In the genomic region with DNA sequence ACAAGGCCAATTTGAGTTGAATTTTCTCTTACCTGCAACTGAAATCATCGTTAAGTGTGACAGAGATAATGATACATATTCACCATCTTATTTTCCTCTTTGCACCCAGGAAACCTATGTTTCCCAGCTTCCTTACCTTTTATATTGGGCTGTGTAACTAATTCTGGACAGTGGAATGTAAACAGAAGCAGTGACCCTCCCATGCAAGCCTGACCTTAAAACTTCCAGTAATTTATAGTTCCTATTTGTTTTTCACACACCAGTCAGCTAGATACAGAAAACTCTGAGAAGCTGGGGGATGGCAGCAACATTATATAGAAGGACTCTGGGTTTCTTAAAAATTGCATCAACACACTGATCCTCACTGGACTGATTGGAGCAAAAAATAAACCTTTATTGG, we compare ENCODE assay signal across 20 cellular contexts.
"Had no signal": no experiment of that assay in that cellular context is flagged by ENCODE, and none has a peak within 500 bp of the region (broad histone marks: within the 10 kb centered on the region; RNA-seq: fewer than 3 reads in every experiment).

No MANE protein-coding gene starts in this region.

- H3K9me3 ChIP-seq: gastrocnemius medialis, left lung, tibial nerve had no signal

- H3K27me3 ChIP-seq: brain microvascular endothelial cell, gastrocnemius medialis, left lung, right atrium auricular region, tibial nerve had no signal

- H3K4me3 ChIP-seq: gastrocnemius medialis, left lung, right atrium auricular region, tibial nerve had no signal

- H3K36me3 ChIP-seq: brain microvascular endothelial cell, gastrocnemius medialis, left lung, right atrium auricular region, tibial nerve had no signal

- DNase-seq: activated B cell treated with CpG ODN at 0.5 μM for 24 hours; activated CD4-positive, alpha-beta T cell treated with anti-CD3 and anti-CD28 coated beads, Interleukin-2, amount 50 U/mL, for 1 hour; activated CD8-positive, alpha-beta memory T cell treated with anti-CD3 and anti-CD28 coated beads for 24 hours; activated naive CD4-positive, alpha-beta T cell treated with Interleukin-2 at 50 U/mL for 16 hours; anterior cingulate cortex; brain microvascular endothelial cell; cerebellar nuclear complex; effector memory CD4-positive, alpha-beta T cell; gastrocnemius medialis; islet precursor cell; left lung; occipital lobe; small intestine; stimulated activated CD4-positive, alpha-beta T cell treated with anti-CD3 and anti-CD28 coated beads, Interleukin-4, amount 100 ng/mL, for 4 hours; stimulated activated CD8-positive, alpha-beta memory T cell treated with anti-CD3 and anti-CD28 coated beads, Interleukin-4, amount 100 ng/mL, for 48 hours; stimulated activated naive CD4-positive, alpha-beta T cell treated with Interleukin-2 at 50 U/mL for 16 hours; substantia nigra; T-helper 2 cell had no signal

- H3K27ac ChIP-seq: brain microvascular endothelial cell, gastrocnemius medialis, right atrium auricular region, tibial nerve had no signal
